In genomic region chr12:107327783-107328182, GRCh38 we compare ENCODE assay signal across 18 cellular contexts.
DNase-seq lines count a peak whose midpoint lies in the region; ATAC-seq, FAIRE-seq and TF ChIP-seq lines count a peak whose summit lies in the region.
"Had no signal": no experiment of that assay in that cellular context is flagged by ENCODE, and none has a peak within 500 bp of the region (broad histone marks: within the 10 kb centered on the region; RNA-seq: fewer than 3 reads in every experiment).

No MANE protein-coding gene starts in this region.

- TF ChIP-seq CTCF in HEK293 (tag by site-specific recombination; IDR thresholded peaks at IDR 0.05): no peak
- no peak for TF ChIP-seq CTCF in astrocyte (IDR thresholded peaks at IDR 0.05; ENCODE audit: insufficient read depth, low read depth, low read length)
- no peak for TF ChIP-seq CTCF in gastrocnemius medialis (IDR thresholded peaks at IDR 0.05 in 4 of 5, conservative IDR thresholded peaks at IDR 0.05 in 1 of 5)
- TF ChIP-seq CTCF in Caco-2 (IDR thresholded peaks at IDR 0.05; ENCODE audit: insufficient read depth in 1 of 2, low read depth in 1 of 2, low read length in 1 of 2, severe bottlenecking in 1 of 2, unreplicated experiment in 1 of 2): no peak

- H3K4me3 Mint-ChIP-seq in activated naive CD4-positive, alpha-beta T cell treated with anti-CD3 and anti-CD28 coated beads, Interleukin-2, amount 50 U/mL, for 24 hours: no peak overlapping the region
- no peak overlapping the region for H3K4me3 Mint-ChIP-seq in astrocyte (ENCODE audit: unreplicated experiment)
- H3K4me3 Mint-ChIP-seq in Caco-2 (ENCODE audit: unreplicated experiment): no peak overlapping the region
- H3K4me3 Mint-ChIP-seq: CD4-positive, alpha-beta memory T cell; IgD-negative memory B cell had no signal

- H3K27me3 ChIP-seq in astrocyte (ENCODE audit: insufficient read depth, low read length): no peaks in the 10 kb centered on the region
- peaks cover 6 to 11% (median 9%) of the 10 kb centered on the region in 3 donors for H3K27me3 ChIP-seq in gastrocnemius medialis
- no peaks in the 10 kb centered on the region for H3K27me3 ChIP-seq in Caco-2 (replicated peaks; ENCODE audit: control insufficient read depth, insufficient read depth, low read length)

- H3K36me3 ChIP-seq in HEK293 (ENCODE audit: control insufficient read depth in 2 of 2, insufficient read depth in 1 of 2, low read length in 2 of 2) (no peaks in the 10 kb centered on the region), astrocyte (ENCODE audit: insufficient read depth, low read length) (no peaks in the 10 kb centered on the region), gastrocnemius medialis (no peaks in the 10 kb centered on the region), Caco-2 (ENCODE audit: control insufficient read depth, insufficient read depth, low read length) (no peaks in the 10 kb centered on the region)

- intact Hi-C loops in gastrocnemius medialis (cut with DNase I; ENCODE audit: low total_unique reads) (no loop called here), Caco-2 (cut with micrococcal nuclease; ENCODE audit: unreplicated experiment) (no loop called here)

- in situ Hi-C loops in gastrocnemius medialis (cut with MboI; ENCODE audit: low sequenced_read_pairs in 4 of 4): no loop called here

- H3K4me2 ChIP-seq in astrocyte (ENCODE audit: low read length): peak overlapping the region; percentile 34

- no peak for TF ChIP-seq POLR2A in gastrocnemius medialis (IDR thresholded peaks at IDR 0.05)

- H3K4me1 ChIP-seq in HEK293 (ENCODE audit: control insufficient read depth, insufficient read depth, low read length): peaks cover 14% of the 10 kb centered on the region
- H3K4me1 ChIP-seq in astrocyte (ENCODE audit: insufficient read depth, low read length): peaks cover 30% of the 10 kb centered on the region
- H3K4me1 ChIP-seq in gastrocnemius medialis: no peaks in the 10 kb centered on the region
- H3K4me1 ChIP-seq in Caco-2: no peaks in the 10 kb centered on the region

- POLR2A ChIA-PET in HEK293 (lab: Yijun Ruan, JAX): interaction anchor here (1.0 kb wide), 1 partner anchor 75 kb away, joined by 3 read pairs; no protein-coding TSS in a partner anchor
- POLR2A ChIA-PET in Caco-2 (lab: Charles Lee): no interaction called here

- ATAC-seq in HG02763 (IDR thresholded peaks at IDR 0.05; ENCODE audit: unreplicated experiment) (no peak), gastrocnemius medialis (no peak)
- ATAC-seq: Right ventricle myocardium inferior had no signal

- peaks cover 4% of the 10 kb centered on the region for H3K9me3 Mint-ChIP-seq in activated naive CD4-positive, alpha-beta T cell treated with anti-CD3 and anti-CD28 coated beads, Interleukin-2, amount 50 U/mL, for 24 hours
- H3K9me3 Mint-ChIP-seq in astrocyte (ENCODE audit: unreplicated experiment) (no peaks in the 10 kb centered on the region), Caco-2 (ENCODE audit: unreplicated experiment) (no peaks in the 10 kb centered on the region)
- H3K9me3 Mint-ChIP-seq: IgD-negative memory B cell had no signal

- H3K4me1 Mint-ChIP-seq in activated naive CD4-positive, alpha-beta T cell treated with anti-CD3 and anti-CD28 coated beads, Interleukin-2, amount 50 U/mL, for 24 hours: peaks cover 82% of the 10 kb centered on the region
- H3K4me1 Mint-ChIP-seq in astrocyte (ENCODE audit: low read depth, unreplicated experiment) (peaks cover 38% of the 10 kb centered on the region), Caco-2 (ENCODE audit: low read depth, unreplicated experiment) (no peaks in the 10 kb centered on the region)
- H3K4me1 Mint-ChIP-seq: IgD-negative memory B cell had no signal

- H2AFZ ChIP-seq in astrocyte (ENCODE audit: low read depth, low read length): no peak overlapping the region

- no peak for FAIRE-seq in astrocyte (lab: Jason Lieb, UNC)

- H3K27ac ChIP-seq in HEK293 (ENCODE audit: extremely low read depth, low read depth, low read length): no peak overlapping the region
- no peak overlapping the region for H3K27ac ChIP-seq in astrocyte (ENCODE audit: low read depth, low read length)
- no peak overlapping the region for H3K27ac ChIP-seq in gastrocnemius medialis
- H3K27ac ChIP-seq: SK-N-MC had no signal

- no peak overlapping the region for H3K4me3 ChIP-seq in HEK293 (ENCODE audit: low read depth, low read length)
- H3K4me3 ChIP-seq in astrocyte (ENCODE audit: insufficient read depth, low read depth, low read length): no peak overlapping the region
- H3K4me3 ChIP-seq in gastrocnemius medialis: no peak overlapping the region
- H3K4me3 ChIP-seq in Caco-2 (ENCODE audit: low read depth, low read length): no peak overlapping the region
- H3K4me3 ChIP-seq: SK-N-MC had no signal

- H3K27me3 Mint-ChIP-seq in activated naive CD4-positive, alpha-beta T cell treated with anti-CD3 and anti-CD28 coated beads, Interleukin-2, amount 50 U/mL, for 24 hours: no peaks in the 10 kb centered on the region
- peaks cover 8% of the 10 kb centered on the region for H3K27me3 Mint-ChIP-seq in astrocyte (ENCODE audit: low read depth, unreplicated experiment)
- peaks cover 10% of the 10 kb centered on the region for H3K27me3 Mint-ChIP-seq in Caco-2 (ENCODE audit: insufficient read depth, unreplicated experiment)
- H3K27me3 Mint-ChIP-seq: CD4-positive, alpha-beta memory T cell had no signal

- H3K27ac Mint-ChIP-seq in activated naive CD4-positive, alpha-beta T cell treated with anti-CD3 and anti-CD28 coated beads, Interleukin-2, amount 50 U/mL, for 24 hours: peak overlapping the region; percentile 60
- no peak overlapping the region for H3K27ac Mint-ChIP-seq in astrocyte (ENCODE audit: unreplicated experiment)
- H3K27ac Mint-ChIP-seq in Caco-2 (ENCODE audit: unreplicated experiment): no peak overlapping the region
- H3K27ac Mint-ChIP-seq: IgD-negative memory B cell had no signal

- H3K9me3 ChIP-seq in HEK293 (ENCODE audit: control insufficient read depth, insufficient read depth, low read depth, low read length) (no peaks in the 10 kb centered on the region), astrocyte (ENCODE audit: insufficient read depth, low read depth, low read length) (no peaks in the 10 kb centered on the region), gastrocnemius medialis (no peaks in the 10 kb centered on the region), Caco-2 (no peaks in the 10 kb centered on the region)

- CTCF ChIA-PET in HEK293 (lab: Yijun Ruan, JAX): interaction anchor here (1.1 to 2.9 kb wide), 7 partner anchors 7 to 196 kb away, joined by 3 to 17 read pairs (median 3); a partner anchor contains a TSS
- CTCF ChIA-PET in Caco-2 (lab: Charles Lee): no interaction called here

- H3K79me2 ChIP-seq in astrocyte (ENCODE audit: insufficient read depth, low read length): peaks cover 4% of the 10 kb centered on the region

- H4K20me1 ChIP-seq in astrocyte (ENCODE audit: insufficient read depth, low read length): peaks cover 12% of the 10 kb centered on the region

- H3K36me3 Mint-ChIP-seq in activated naive CD4-positive, alpha-beta T cell treated with anti-CD3 and anti-CD28 coated beads, Interleukin-2, amount 50 U/mL, for 24 hours: peaks cover 3% of the 10 kb centered on the region
- no peaks in the 10 kb centered on the region for H3K36me3 Mint-ChIP-seq in astrocyte (ENCODE audit: low read depth, unreplicated experiment)
- no peaks in the 10 kb centered on the region for H3K36me3 Mint-ChIP-seq in Caco-2 (ENCODE audit: insufficient read depth, unreplicated experiment)

- H3K9ac ChIP-seq in astrocyte (ENCODE audit: low read length): no peak overlapping the region

- BruUV-seq in Caco-2 (replicated peaks; lab: Mats Ljungman, UMichigan): no TSS peak

- DNase-seq in activated naive CD4-positive, alpha-beta T cell treated with Interleukin-2 at 50 U/mL for 16 hours: no peak
- DNase-seq in astrocyte (ENCODE audit: low read depth) (no peak), 8988T (no peak), gastrocnemius medialis (no peak), Caco-2 (no peak)
- DNase-seq: CD4-positive, alpha-beta memory T cell; DMS 273 treated with DMSO at 0.1 percent for 48 hours; H7; NCI-H1048; NCI-H146; NCI-H446; NCI-H748 treated with DMSO at 0.1 percent for 48 hours had no signal

TF ChIP-seq in HEK293, 187 proteins besides CTCF, POLR2A, EP300 and RAD21:
- TF ChIP-seq KLF9 (tag by site-specific recombination; IDR thresholded peaks at IDR 0.05; ENCODE audit: low read depth) (0 out of 2 replicates have a peak, but pooled peaks have one; percentile 25), OSR2 (tag by site-specific recombination; IDR thresholded peaks at IDR 0.05) (no peak)
